19 cellular contexts compared by ENCODE assay signal in genomic region chr2:23478933-23479683, GRCh38.
A peak's percentile ranks its signal among the peaks of the same experiment; 100 is the strongest.
DNase-seq lines count a peak whose midpoint lies in the region; ATAC-seq, FAIRE-seq and TF ChIP-seq lines count a peak whose summit lies in the region.
"Had no signal": no experiment of that assay in that cellular context is flagged by ENCODE, and none has a peak within 500 bp of the region (broad histone marks: within the 10 kb centered on the region; RNA-seq: fewer than 3 reads in every experiment).

No MANE protein-coding gene starts in this region.

- POLR2A ChIA-PET in MCF 10A (lab: Yijun Ruan, JAX): no interaction called here
- POLR2A ChIA-PET in H1 (lab: Charles Lee; ENCODE audit: partially characterized antibody): interaction anchor here (0.9 kb wide), 1 partner anchor 12 kb away, joined by 4 read pairs; no protein-coding TSS in a partner anchor

- H3K14ac ChIP-seq in H1 (ENCODE audit: insufficient read length): no peak overlapping the region

- H3K27me3 ChIP-seq in mammary epithelial cell (ENCODE audit: insufficient read depth, low read length): no peaks in the 10 kb centered on the region
- peaks cover 0 to 4% (median 0%) of the 10 kb centered on the region in 4 experiments; a peak in 1 of 7 replicates for H3K27me3 ChIP-seq in H1 (replicated peaks in 1 of 4; ENCODE audit: control insufficient read depth in 3 of 4, extremely low read depth in 1 of 4, insufficient read depth in 3 of 4, low read length in 3 of 4)
- H3K27me3 ChIP-seq: SJSA1 had no signal

- peak overlapping the region; percentile 82; the same call in 1 of the 2 replicates for H2BK20ac ChIP-seq in H1 (ENCODE audit: low read length)

- peak overlapping the region; percentile 25 for H3K27ac Mint-ChIP-seq in MCF 10A (ENCODE audit: low read depth, unreplicated experiment)
- H3K27ac Mint-ChIP-seq in nephron: peak overlapping the region in 2 of 3 experiments; percentile 45 to 68
- H3K27ac Mint-ChIP-seq: CD4-positive, alpha-beta T cell had no signal

- H3K9me3 ChIP-seq in mammary epithelial cell (replicated peaks; ENCODE audit: insufficient read depth, low read length) (no peaks in the 10 kb centered on the region), H1 (ENCODE audit: insufficient read depth in 2 of 2, low read depth in 1 of 2, low read length in 1 of 2) (no peaks in the 10 kb centered on the region)
- H3K9me3 ChIP-seq: HAP-1, SJSA1 had no signal

- H3K9me3 Mint-ChIP-seq in MCF 10A (ENCODE audit: unreplicated experiment): no peaks in the 10 kb centered on the region
- no peaks in the 10 kb centered on the region for H3K9me3 Mint-ChIP-seq in nephron
- H3K9me3 Mint-ChIP-seq: CD4-positive, alpha-beta T cell had no signal

- peak overlapping the region; percentile 98; the same call in 1 of the 2 replicates for H2BK15ac ChIP-seq in H1 (ENCODE audit: low read length)

- TF ChIP-seq EP300 in H1 (IDR thresholded peaks at IDR 0.05; ENCODE audit: borderline replicate concordance in 1 of 2, low read depth in 2 of 2, low read length in 2 of 2): no peak

- H4K5ac ChIP-seq in H1 (ENCODE audit: insufficient read length, low read depth, low read length): no peak overlapping the region

- H3K56ac ChIP-seq in H1 (replicated peaks; ENCODE audit: insufficient read length, low read depth, low read length): no peak overlapping the region

- no peaks in the 10 kb centered on the region for H3K23me2 ChIP-seq in H1 (ENCODE audit: low read depth, low read length)

- no peak overlapping the region for H3K23ac ChIP-seq in H1 (ENCODE audit: insufficient read length)

- no peak for TF ChIP-seq CTCF in MCF 10A (IDR thresholded peaks at IDR 0.05; ENCODE audit: unreplicated experiment)
- TF ChIP-seq CTCF in mammary epithelial cell (conservative IDR thresholded peaks at IDR 0.05 in 1 of 2, IDR thresholded peaks at IDR 0.05 in 1 of 2; ENCODE audit: extremely low read depth in 1 of 2, insufficient read depth in 1 of 2, low read depth in 1 of 2, low read length in 2 of 2): no peak
- no peak for TF ChIP-seq CTCF in H1 (IDR thresholded peaks at IDR 0.05; ENCODE audit: control extremely low read depth in 1 of 3, insufficient read depth in 1 of 3, low read depth in 1 of 3, low read length in 3 of 3)
- no peak for TF ChIP-seq CTCF in nephron (IDR thresholded peaks at IDR 0.05; ENCODE audit: unreplicated experiment in 3 of 3)

- BruUV-seq in MCF 10A (replicated peaks; lab: Mats Ljungman, UMichigan) (no TSS peak), mammary epithelial cell (replicated peaks; lab: Mats Ljungman, UMichigan) (no TSS peak)

- H2AK5ac ChIP-seq in H1 (ENCODE audit: low read depth, low read length): peak overlapping the region; percentile 96

- H3K4ac ChIP-seq in H1 (replicated peaks; ENCODE audit: insufficient read length, low read depth, low read length): peak overlapping the region; percentile 23

- no peaks in the 10 kb centered on the region for H3K79me1 ChIP-seq in H1 (ENCODE audit: low read depth, low read length)

- H3K4me3 Mint-ChIP-seq in MCF 10A (ENCODE audit: unreplicated experiment) (no peak overlapping the region), nephron (no peak overlapping the region)
- H3K4me3 Mint-ChIP-seq: CD4-positive, alpha-beta T cell had no signal

- no peak overlapping the region for H3K4me3 ChIP-seq in mammary epithelial cell (replicated peaks in 1 of 3; ENCODE audit: insufficient read depth in 1 of 3, low read depth in 2 of 3, low read length in 3 of 3)
- H3K4me3 ChIP-seq in H1 (ENCODE audit: extremely low read depth in 1 of 4, insufficient read depth in 2 of 4, low read depth in 3 of 4, low read length in 4 of 4): no peak overlapping the region
- H3K4me3 ChIP-seq: HAP-1, K562, SJSA1 had no signal

- in situ Hi-C loops in mammary epithelial cell (cut with MboI; ENCODE audit: low sequenced_read_pairs in 2 of 2): no loop called here

- H2BK12ac ChIP-seq in H1 (ENCODE audit: low read depth, low read length): peak overlapping the region; percentile 99

- H3K36me3 ChIP-seq in mammary epithelial cell (ENCODE audit: insufficient read depth, low read length): no peaks in the 10 kb centered on the region
- no peaks in the 10 kb centered on the region for H3K36me3 ChIP-seq in H1 (ENCODE audit: control insufficient read depth in 2 of 4, insufficient read depth in 4 of 4, low read length in 3 of 4)
- H3K36me3 ChIP-seq: HAP-1, SJSA1 had no signal

- peaks cover 19% of the 10 kb centered on the region for H3K36me3 Mint-ChIP-seq in MCF 10A (ENCODE audit: insufficient read depth, unreplicated experiment)
- H3K36me3 Mint-ChIP-seq in nephron (ENCODE audit: low read depth): no peaks in the 10 kb centered on the region

- H3K9ac ChIP-seq in mammary epithelial cell (ENCODE audit: insufficient read depth, low read length) (no peak overlapping the region), H1 (replicated peaks in 1 of 4; ENCODE audit: extremely low read depth in 1 of 4, low read depth in 3 of 4, low read length in 3 of 4) (no peak overlapping the region)

- no peak overlapping the region for H2AFZ ChIP-seq in mammary epithelial cell (ENCODE audit: low read depth, low read length)
- H2AFZ ChIP-seq in H1 (ENCODE audit: low read length): no peak overlapping the region

- TF ChIP-seq POLR2A in H1 (IDR thresholded peaks at IDR 0.05; ENCODE audit: control extremely low read depth in 1 of 2, low read depth in 2 of 2, low read length in 2 of 2) (no peak), GM12892 (IDR thresholded peaks at IDR 0.05; ENCODE audit: low read depth, low read length) (no peak)

- no peaks in the 10 kb centered on the region for H3K27me3 Mint-ChIP-seq in MCF 10A (ENCODE audit: insufficient read depth, unreplicated experiment)
- peaks cover under 1% of the 10 kb centered on the region for H3K27me3 Mint-ChIP-seq in nephron (ENCODE audit: low read depth)

- peak overlapping the region; percentile 83 for H4K91ac ChIP-seq in H1 (replicated peaks; ENCODE audit: insufficient read length, low read length)

- peak overlapping the region; percentile 81 for H3K18ac ChIP-seq in H1 (ENCODE audit: extremely low read depth, low read length)

- no peaks in the 10 kb centered on the region for H3K79me2 ChIP-seq in mammary epithelial cell (ENCODE audit: insufficient read depth, low read length)
- no peaks in the 10 kb centered on the region for H3K79me2 ChIP-seq in H1 (ENCODE audit: control insufficient read depth in 1 of 2, insufficient read depth in 2 of 2, low read length in 2 of 2)

- CTCF ChIA-PET in MCF 10A (lab: Yijun Ruan, JAX): interaction anchor here (0.6 to 1.5 kb wide), 2 partner anchors 18 to 95 kb away, joined by 4 to 5 read pairs; no protein-coding TSS in a partner anchor
- CTCF ChIA-PET in mammary epithelial cell (lab: Charles Lee; ENCODE audit: low non-redundant PET): no interaction called here
- CTCF ChIA-PET in H1 (lab: Charles Lee; ENCODE audit: partially characterized antibody): interaction anchor here (1.1 to 5.1 kb wide), 10 partner anchors 9 to 65 kb away, joined by 3 to 23 read pairs (median 8); no protein-coding TSS in a partner anchor

- H3K27ac ChIP-seq in mammary epithelial cell (ENCODE audit: insufficient read depth, low read depth, low read length) (no peak overlapping the region), H1 (ENCODE audit: low read depth, low read length) (no peak overlapping the region)
- H3K27ac ChIP-seq: HL-60, SJSA1 had no signal

- peak overlapping the region; percentile 16 for H2BK120ac ChIP-seq in H1 (replicated peaks; ENCODE audit: low read depth, low read length)

- TF ChIP-seq RAD21 in H1 (IDR thresholded peaks at IDR 0.05 in 1 of 2, conservative IDR thresholded peaks at IDR 0.05 in 1 of 2; ENCODE audit: low read depth in 2 of 2, low read length in 2 of 2): no peak

- DNase-seq in MCF 10A (ENCODE audit: unreplicated experiment) (no peak), mammary epithelial cell (no peak), H1 (ENCODE audit: low read depth in 1 of 2, low spot score in 2 of 2) (no peak), urothelium cell line (ENCODE audit: low spot score) (no peak), GM12892 (ENCODE audit: insufficient read length) (no peak), RKO (ENCODE audit: low spot score) (no peak)
- DNase-seq: ACHN; CD4-positive, alpha-beta T cell; NCI-H1048; NCI-H146; NCI-H510A; OCI-M1; SW 1271 had no signal

- H3K4me1 Mint-ChIP-seq in MCF 10A (ENCODE audit: insufficient read depth, unreplicated experiment) (peaks cover 16% of the 10 kb centered on the region), nephron (peaks cover 51% of the 10 kb centered on the region)

- intact Hi-C loops in MCF 10A (cut with micrococcal nuclease): no loop called here
- intact Hi-C loops in mammary epithelial cell (cut with micrococcal nuclease): no loop called here

- no peaks in the 10 kb centered on the region for H4K20me1 ChIP-seq in mammary epithelial cell (ENCODE audit: insufficient read depth, low read length)
- no peaks in the 10 kb centered on the region for H4K20me1 ChIP-seq in H1 (replicated peaks in 1 of 2; ENCODE audit: control insufficient read depth in 1 of 2, insufficient read depth in 2 of 2, low read length in 2 of 2)

- H3K4me2 ChIP-seq in mammary epithelial cell (ENCODE audit: insufficient read depth, low read depth, low read length): no peak overlapping the region
- peak overlapping the region in 1 of 2 experiments; percentile 34; a peak in 2 of 4 replicates for H3K4me2 ChIP-seq in H1 (ENCODE audit: insufficient read depth in 1 of 2, low read depth in 2 of 2, low read length in 2 of 2)

- H4K8ac ChIP-seq in H1 (ENCODE audit: extremely low read depth, insufficient read depth, low read length): no peak overlapping the region; the same call in none of the 2 replicates

- no peak for FAIRE-seq in H1 (lab: Jason Lieb, UNC)
- peak; percentile 65 for FAIRE-seq in urothelium cell line (lab: Jason Lieb, UNC)
- no peak for FAIRE-seq in GM12892 (lab: Jason Lieb, UNC)
- FAIRE-seq: K562 had no signal

- 0 out of 2 replicates have a peak overlapping the region, but pooled peaks have one; percentile 69 for H2BK5ac ChIP-seq in H1 (ENCODE audit: low read depth, low read length)

- dilution Hi-C loops in mammary epithelial cell (cut with HindIII; ENCODE audit: low sequenced_read_pairs): no loop called here

- ATAC-seq in HG02973 (IDR thresholded peaks at IDR 0.05; ENCODE audit: unreplicated experiment): no peak
- ATAC-seq: K562 had no signal

- H3K4me1 ChIP-seq in mammary epithelial cell (ENCODE audit: insufficient read depth, low read length) (peaks cover 14% of the 10 kb centered on the region), H1 (replicated peaks in 1 of 4; ENCODE audit: control insufficient read depth in 3 of 4, insufficient read depth in 4 of 4, low read length in 3 of 4) (peaks cover 5 to 45% (median 17%) of the 10 kb centered on the region in 4 experiments)

- 93% methylated on average over 17 of the region's 20 CpGs for WGBS in mammary epithelial cell (ENCODE audit: low coverage, missing lambda C conversion rate)
- WGBS in H1 (ENCODE audit: extremely low coverage in 1 of 2, insufficient coverage in 1 of 2, insufficient read length in 1 of 2, insufficient replicate concordance in 2 of 2, low coverage in 1 of 2, low lambda C conversion rate in 2 of 2, missing lambda C conversion rate in 1 of 2), 2 experiments: 83% methylated on average over 13 of the region's 20 CpGs; no CpG with 5 or more reads in 1 of the 2 experiments

TF ChIP-seq in H1, 55 proteins besides CTCF, POLR2A, EP300 and RAD21 (continues in another document):
- TF ChIP-seq TBP (IDR thresholded peaks at IDR 0.05; ENCODE audit: low read depth, low read length): no peak
- no peak for TF ChIP-seq HDAC2 (IDR thresholded peaks at IDR 0.05; ENCODE audit: borderline replicate concordance in 1 of 2, low read depth in 2 of 2, low read length in 2 of 2)
